8 cellular contexts compared by ENCODE assay signal in genomic region chr20:50731055-50731929, GRCh38. TPM values are rescaled to one million over a fixed set of nuclear protein-coding genes. Genes with fewer than 3 reads are reported as not detected.
A peak's percentile ranks its signal among the peaks of the same experiment; 100 is the strongest.
DNase-seq lines count a peak whose midpoint lies in the region; ATAC-seq and TF ChIP-seq lines count a peak whose summit lies in the region.

A gene with protein sequence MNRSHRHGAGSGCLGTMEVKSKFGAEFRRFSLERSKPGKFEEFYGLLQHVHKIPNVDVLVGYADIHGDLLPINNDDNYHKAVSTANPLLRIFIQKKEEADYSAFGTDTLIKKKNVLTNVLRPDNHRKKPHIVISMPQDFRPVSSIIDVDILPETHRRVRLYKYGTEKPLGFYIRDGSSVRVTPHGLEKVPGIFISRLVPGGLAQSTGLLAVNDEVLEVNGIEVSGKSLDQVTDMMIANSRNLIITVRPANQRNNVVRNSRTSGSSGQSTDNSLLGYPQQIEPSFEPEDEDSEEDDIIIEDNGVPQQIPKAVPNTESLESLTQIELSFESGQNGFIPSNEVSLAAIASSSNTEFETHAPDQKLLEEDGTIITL (plus strand): TSS chr20:50731580. CDS start chr20:50731787, 207 bp downstream.

- no peak for TF ChIP-seq CTCF in 22Rv1 (IDR thresholded peaks at IDR 0.05)

- ATAC-seq in GM18519 (IDR thresholded peaks at IDR 0.05; ENCODE audit: low FRiP score, unreplicated experiment) (peak; percentile 78), HG03039 (IDR thresholded peaks at IDR 0.05; ENCODE audit: unreplicated experiment) (peak; percentile 74)

- DNase-seq in NCI-H2029 treated with DMSO at 0.1 percent for 48 hours (lab: John Stamatoyannopoulos, UW) = peak; percentile 95
- peak; percentile 98 for DNase-seq in T-helper 9 cell
- DNase-seq in astrocyte of the hippocampus (ENCODE audit: low read depth, low spot score) = peak; percentile 99
- peak; percentile 87 to 91 for DNase-seq in hippocampal formation (lab: John Stamatoyannopoulos, UW)
- DNase-seq in renal cortical epithelial cell (ENCODE audit: low read depth) = peak; percentile 93

- H3K27ac ChIP-seq in 22Rv1 = peak within 1 kb of the TSS; percentile 78

RNA-seq across cellular contexts. Expression of the gene that starts here (rescaled TPM):
- 31.3 and 57.4 TPM in 2 replicates for total RNA-seq in renal cortical epithelial cell

Comparison
In these comparisons a context has a peak if more than half of its experiments do, and no peak if none do; other contexts are left out.
1. Peak in every context shown above with its lines: DNase-seq, ATAC-seq and H3K27ac ChIP-seq.